In the genomic region with DNA sequence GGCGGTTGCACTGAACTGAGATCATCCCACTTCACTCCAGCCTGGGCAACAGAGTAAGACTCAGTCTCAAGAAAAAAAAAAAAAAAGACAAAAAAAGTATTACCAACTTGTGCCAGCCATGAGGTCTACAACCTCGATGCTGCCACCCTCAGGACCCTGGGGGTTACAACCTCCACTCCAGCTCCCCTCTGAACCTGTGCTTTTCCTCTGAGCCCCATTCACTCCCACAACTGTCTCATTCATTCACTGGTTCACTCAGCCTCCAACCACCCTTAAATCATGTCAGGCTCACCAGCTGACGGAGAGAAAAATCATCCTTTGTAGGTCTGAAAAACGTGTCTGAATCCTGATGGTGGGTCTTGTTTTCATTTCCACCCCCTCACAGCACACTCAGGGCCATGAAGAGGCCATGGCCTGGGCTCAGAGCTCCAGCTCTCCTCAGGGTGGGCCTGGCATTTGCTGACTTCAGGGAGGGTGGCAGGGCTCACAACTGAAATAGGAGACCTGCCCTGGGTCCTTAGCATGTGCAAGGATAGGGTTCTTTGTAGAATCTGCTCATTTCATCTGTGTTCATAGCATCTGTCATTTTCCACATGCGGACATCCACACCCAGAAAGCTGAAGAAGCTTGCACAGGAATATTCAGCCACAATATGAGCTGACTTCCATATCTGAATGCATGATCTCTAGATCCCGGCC, we compare ENCODE assay signal across 9 cellular contexts. TPM values are rescaled to one million over a fixed set of nuclear protein-coding genes. Genes with fewer than 3 reads are reported as not detected.
A peak's percentile ranks its signal among the peaks of the same experiment; 100 is the strongest.
DNase-seq lines count a peak whose midpoint lies in the region; ATAC-seq, FAIRE-seq and TF ChIP-seq lines count a peak whose summit lies in the region.
"Had no signal": no experiment of that assay in that cellular context is flagged by ENCODE, and none has a peak within 500 bp of the region (broad histone marks: within the 10 kb centered on the region; RNA-seq: fewer than 3 reads in every experiment).

No MANE protein-coding gene starts in this region.

- peaks cover 66% of the 10 kb centered on the region for H3K27me3 Mint-ChIP-seq in activated CD8-positive, alpha-beta T cell treated with anti-CD3 and anti-CD28 coated beads, Interleukin-2, amount 10 ng/mL, durations not matched to agents 7 days and 5 days (ENCODE audit: low read depth)

- H3K9me3 Mint-ChIP-seq in activated CD8-positive, alpha-beta T cell treated with anti-CD3 and anti-CD28 coated beads, Interleukin-2, amount 10 ng/mL, durations not matched to agents 7 days and 5 days (ENCODE audit: insufficient read depth), result no peaks in the 10 kb centered on the region

- POLR2A ChIA-PET in activated CD8-positive, alpha-beta T cell treated with anti-CD3 and anti-CD28 coated beads, Interleukin-2, amount 10 ng/mL, durations not matched to agents 7 days and 5 days (lab: Charles Lee), result no interaction called here

- CTCF ChIA-PET in activated CD8-positive, alpha-beta T cell treated with anti-CD3 and anti-CD28 coated beads, Interleukin-2, amount 10 ng/mL, durations not matched to agents 7 days and 5 days (lab: Charles Lee), result interaction anchor here (0.8 to 1.3 kb wide), 3 partner anchors 9 to 119 kb away, joined by 3 read pairs; no protein-coding TSS in a partner anchor

- peaks cover 31% of the 10 kb centered on the region for H3K4me1 Mint-ChIP-seq in activated CD8-positive, alpha-beta T cell treated with anti-CD3 and anti-CD28 coated beads, Interleukin-2, amount 10 ng/mL, durations not matched to agents 7 days and 5 days (ENCODE audit: low read depth)

- TF ChIP-seq CTCF in GM13976 (IDR thresholded peaks at IDR 0.05; ENCODE audit: borderline replicate concordance, control extremely low read depth, extremely low read depth, insufficient read depth, missing control alignments), result no peak

- no peak for ATAC-seq in activated CD8-positive, alpha-beta T cell treated with anti-CD3 and anti-CD28 coated beads, Interleukin-2, amount 10 ng/mL, durations not matched to agents 7 days and 5 days
- no peak for ATAC-seq in HG02840 (IDR thresholded peaks at IDR 0.05; ENCODE audit: low FRiP score, unreplicated experiment)
- ATAC-seq in HG03521 (IDR thresholded peaks at IDR 0.05; ENCODE audit: unreplicated experiment), result no peak

- in situ Hi-C loops in GM13976 (cut with MboI; ENCODE audit: low sequenced_read_pairs, unreplicated experiment), result no loop called here

- no peak overlapping the region for H3K27ac Mint-ChIP-seq in activated CD8-positive, alpha-beta T cell treated with anti-CD3 and anti-CD28 coated beads, Interleukin-2, amount 10 ng/mL, durations not matched to agents 7 days and 5 days

- FAIRE-seq in GM12892 (lab: Jason Lieb, UNC), result no peak

- peaks cover 7% of the 10 kb centered on the region for H3K36me3 Mint-ChIP-seq in activated CD8-positive, alpha-beta T cell treated with anti-CD3 and anti-CD28 coated beads, Interleukin-2, amount 10 ng/mL, durations not matched to agents 7 days and 5 days (ENCODE audit: low read depth)

- no peak for TF ChIP-seq POLR2A in GM12892 (IDR thresholded peaks at IDR 0.05; ENCODE audit: low read depth, low read length)

- no peak overlapping the region for H3K4me3 Mint-ChIP-seq in activated CD8-positive, alpha-beta T cell treated with anti-CD3 and anti-CD28 coated beads, Interleukin-2, amount 10 ng/mL, durations not matched to agents 7 days and 5 days

- DNase-seq in EH (ENCODE audit: low read depth) (peak; percentile 30), LoVo (ENCODE audit: low spot score) (peak; percentile 16), mesenteric fat pad (ENCODE audit: low spot score) (peak; percentile 39), GM12892 (ENCODE audit: insufficient read length) (no peak), GM13976 (ENCODE audit: low spot score) (no peak)
- DNase-seq in activated CD8-positive, alpha-beta T cell treated with anti-CD3 and anti-CD28 coated beads, Interleukin-2, amount 10 ng/mL, durations not matched to agents 7 days and 5 days, result peak; percentile 51

RNA-seq across cellular contexts. Expression of gene ULBP1, which starts 1.9 kb away (rescaled TPM):
- under 1 TPM; 0.65 to 0.71 TPM for total RNA-seq in activated CD8-positive, alpha-beta T cell treated with anti-CD3 and anti-CD28 coated beads, Interleukin-2, amount 10 ng/mL, durations not matched to agents 7 days and 5 days
- total RNA-seq in mesenteric fat pad, result 0.19 TPM
- 0.08 TPM for polyA plus RNA-seq in GM12892 (2012; ENCODE audit: missing spikeins)

RNA-seq across cellular contexts. Expression of gene ULBP2, which starts 20.1 kb away (rescaled TPM):
- total RNA-seq in activated CD8-positive, alpha-beta T cell treated with anti-CD3 and anti-CD28 coated beads, Interleukin-2, amount 10 ng/mL, durations not matched to agents 7 days and 5 days, result under 1 TPM; 0.40 to 0.60 TPM
- 0.96 TPM for total RNA-seq in mesenteric fat pad
- polyA plus RNA-seq in GM12892 (2012; ENCODE audit: missing spikeins), result not detected

RNA-seq across cellular contexts. Expression of gene RAET1G, which starts 39.0 kb away (rescaled TPM):
- total RNA-seq in activated CD8-positive, alpha-beta T cell treated with anti-CD3 and anti-CD28 coated beads, Interleukin-2, amount 10 ng/mL, durations not matched to agents 7 days and 5 days, result not detected
- 0.51 TPM for total RNA-seq in mesenteric fat pad
- not detected for polyA plus RNA-seq in GM12892 (2012; ENCODE audit: missing spikeins)
- total RNA-seq: activated CD8-positive, alpha-beta memory T cell treated with anti-CD3 and anti-CD28 coated beads for 36 hours had no signal

Comparison
In these comparisons a context has a peak if more than half of its experiments do, and no peak if none do; other contexts are left out.
1. DNase-seq: peak in EH (single experiment), LoVo (single experiment), activated CD8-positive, alpha-beta T cell treated with anti-CD3 and anti-CD28 coated beads, Interleukin-2, amount 10 ng/mL, durations not matched to agents 7 days and 5 days (single experiment) and mesenteric fat pad (single experiment); none in GM12892 (single experiment) and GM13976 (single experiment).